20 cellular contexts compared by ENCODE assay signal in the genomic region with DNA sequence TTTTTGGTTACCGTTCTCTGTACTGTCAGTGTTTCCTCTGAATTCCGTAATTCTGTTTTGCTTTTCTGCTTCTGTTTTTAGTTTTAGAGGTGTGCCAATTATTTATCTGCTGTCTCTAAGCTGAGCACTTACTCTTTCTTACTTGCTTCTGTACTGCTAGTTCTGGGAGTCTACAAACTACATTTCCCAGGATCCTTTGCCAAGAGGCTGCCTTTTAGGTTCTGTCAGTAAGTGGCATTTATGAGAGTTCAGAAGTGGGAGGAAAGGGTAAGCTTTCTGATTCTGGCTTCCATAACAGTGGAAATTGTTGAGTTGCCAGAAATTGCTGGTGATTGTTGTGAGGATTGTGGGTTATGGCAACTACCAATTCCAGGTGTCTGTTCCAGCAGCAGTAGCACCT.
"Had no signal": no experiment of that assay in that cellular context is flagged by ENCODE, and none has a peak within 500 bp of the region (broad histone marks: within the 10 kb centered on the region; RNA-seq: fewer than 3 reads in every experiment).

No MANE protein-coding gene starts in this region.

- H3K27me3 Mint-ChIP-seq: activated CD4-positive, alpha-beta T cell treated with anti-CD3 and anti-CD28 coated beads, Interleukin-2, amount 10 ng/mL, durations not matched to agents 7 days and 5 days; activated CD8-positive, alpha-beta memory T cell treated with anti-CD3 and anti-CD28 coated beads, Interleukin-2, amount 10 ng/mL, durations not matched to agents 7 days and 5 days; stimulated activated naive CD8-positive, alpha-beta T cell treated with anti-CD3 and anti-CD28 coated beads, Interleukin-15, Interleukin-2, amounts not matched to agents 100 ng/mL and 50 ng/mL, for 24 hours had no signal

- H3K4me3 Mint-ChIP-seq: activated CD4-positive, alpha-beta T cell treated with anti-CD3 and anti-CD28 coated beads, Interleukin-2, amount 10 ng/mL, durations not matched to agents 7 days and 5 days; activated CD8-positive, alpha-beta memory T cell treated with anti-CD3 and anti-CD28 coated beads, Interleukin-2, amount 10 ng/mL, durations not matched to agents 7 days and 5 days; endodermal cell; memory B cell; naive B cell; neural progenitor cell; stimulated activated naive CD8-positive, alpha-beta T cell treated with anti-CD3 and anti-CD28 coated beads, Interleukin-15, Interleukin-2, amounts not matched to agents 100 ng/mL and 50 ng/mL, for 24 hours had no signal

- H3K27ac ChIP-seq: brain microvascular endothelial cell, colonic mucosa, epithelial cell of prostate, neural progenitor cell, prostate gland, right atrium auricular region, tibial nerve, uterus had no signal

- H3K4me3 ChIP-seq: colonic mucosa, mucosa of descending colon, neural progenitor cell, prostate gland, right atrium auricular region, tibial nerve, uterus had no signal

- H3K9me3 Mint-ChIP-seq: activated CD4-positive, alpha-beta T cell treated with anti-CD3 and anti-CD28 coated beads, Interleukin-2, amount 10 ng/mL, durations not matched to agents 7 days and 5 days; endodermal cell; memory B cell; naive B cell; neural progenitor cell; stimulated activated naive CD8-positive, alpha-beta T cell treated with anti-CD3 and anti-CD28 coated beads, Interleukin-15, Interleukin-2, amounts not matched to agents 100 ng/mL and 50 ng/mL, for 24 hours had no signal

- ATAC-seq: activated CD8-positive, alpha-beta memory T cell treated with anti-CD3 and anti-CD28 coated beads, Interleukin-2, amount 10 ng/mL, durations not matched to agents 7 days and 5 days; mucosa of descending colon had no signal

- H3K36me3 Mint-ChIP-seq: neural progenitor cell had no signal

- DNase-seq: activated CD4-positive, alpha-beta T cell treated with anti-CD3 and anti-CD28 coated beads, Interleukin-2, amount 10 ng/mL, durations not matched to agents 7 days and 5 days; activated CD4-positive, CD25-positive, alpha-beta regulatory T cell; activated CD8-positive, alpha-beta memory T cell treated with anti-CD3 and anti-CD28 coated beads, Interleukin-2, amount 10 ng/mL, durations not matched to agents 7 days and 5 days; activated naive CD4-positive, alpha-beta T cell; aorta; brain microvascular endothelial cell; central memory CD4-positive, alpha-beta T cell; colonic mucosa; endodermal cell; mucosa of descending colon; naive B cell; T1000; uterus had no signal

- H3K9ac ChIP-seq: neural progenitor cell had no signal

- H3K4me1 Mint-ChIP-seq: endodermal cell, memory B cell, naive B cell, neural progenitor cell had no signal

- H3K36me3 ChIP-seq: brain microvascular endothelial cell, colonic mucosa, neural progenitor cell, prostate gland, right atrium auricular region, tibial nerve, uterus had no signal

- H3K27me3 ChIP-seq: brain microvascular endothelial cell, colonic mucosa, neural progenitor cell, right atrium auricular region, tibial nerve, uterus had no signal

- H2AFZ ChIP-seq: neural progenitor cell had no signal

- H3K4me1 ChIP-seq: colonic mucosa, neural progenitor cell, prostate gland, right atrium auricular region, tibial nerve, uterus had no signal

- H3K4me2 ChIP-seq: neural progenitor cell had no signal

- H3K9me3 ChIP-seq: colonic mucosa, mucosa of descending colon, prostate gland, right atrium auricular region, tibial nerve, uterus had no signal

- H3K27ac Mint-ChIP-seq: activated CD4-positive, alpha-beta T cell treated with anti-CD3 and anti-CD28 coated beads, Interleukin-2, amount 10 ng/mL, durations not matched to agents 7 days and 5 days; activated CD8-positive, alpha-beta memory T cell treated with anti-CD3 and anti-CD28 coated beads, Interleukin-2, amount 10 ng/mL, durations not matched to agents 7 days and 5 days; endodermal cell; memory B cell; naive B cell; neural progenitor cell; stimulated activated naive CD8-positive, alpha-beta T cell treated with anti-CD3 and anti-CD28 coated beads, Interleukin-15, Interleukin-2, amounts not matched to agents 100 ng/mL and 50 ng/mL, for 24 hours had no signal
